Comparison of ENCODE assay signal across 19 cellular contexts in the genomic region with DNA sequence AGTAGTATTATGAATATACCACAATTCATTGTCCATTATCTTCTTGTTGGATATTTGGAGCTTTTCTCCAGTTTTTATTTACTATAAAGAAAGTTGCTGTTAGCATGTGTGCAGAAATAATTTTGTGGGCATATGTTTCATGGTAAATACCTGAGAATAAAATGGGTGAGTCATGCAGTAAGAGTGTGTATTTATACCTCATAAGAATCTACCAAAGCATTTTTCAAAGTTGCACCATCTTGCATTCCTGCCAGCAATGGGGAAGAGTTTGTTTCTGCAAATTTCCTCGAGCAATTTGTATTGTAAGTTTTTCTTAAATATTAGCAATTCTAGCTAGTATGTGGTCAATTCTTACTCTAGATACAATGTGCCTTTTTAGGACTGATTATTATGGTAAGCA. TPM values are rescaled to one million over a fixed set of nuclear protein-coding genes. Genes with fewer than 3 reads are reported as not detected.
DNase-seq lines count a peak whose midpoint lies in the region; ATAC-seq, FAIRE-seq and TF ChIP-seq lines count a peak whose summit lies in the region.
"Had no signal": no experiment of that assay in that cellular context is flagged by ENCODE, and none has a peak within 500 bp of the region (broad histone marks: within the 10 kb centered on the region; RNA-seq: fewer than 3 reads in every experiment).

No MANE protein-coding gene starts in this region.

- H3K4me2 ChIP-seq in HCT116 (ENCODE audit: low read length) (no peak overlapping the region), PC-9 (peak overlapping the region; percentile 6; the same call in 1 of the 2 replicates), trophoblast cell (ENCODE audit: low read length) (no peak overlapping the region), mesendoderm (ENCODE audit: low read length) (no peak overlapping the region)

- H3K4me3 ChIP-seq in HCT116 (replicated peaks in 1 of 2; ENCODE audit: low read depth in 1 of 2, low read length in 2 of 2) (no peak overlapping the region), PC-9 (no peak overlapping the region), bronchial epithelial cell (ENCODE audit: low read depth, low read length) (no peak overlapping the region), trophoblast cell (ENCODE audit: low read depth, low read length) (no peak overlapping the region), mesendoderm (ENCODE audit: low read length) (no peak overlapping the region)
- H3K4me3 ChIP-seq: SJSA1 had no signal

- intact Hi-C loops in HCT116 (cut with micrococcal nuclease): no loop called here
- intact Hi-C loops in PC-9 (cut with micrococcal nuclease; ENCODE audit: unreplicated experiment): no loop called here

- H2BK12ac ChIP-seq in trophoblast cell (ENCODE audit: low read length): no peak overlapping the region

- no peak overlapping the region for H3K23ac ChIP-seq in trophoblast cell (ENCODE audit: low read length)
- H3K23ac ChIP-seq in mesendoderm (ENCODE audit: low read length): no peak overlapping the region

- FAIRE-seq in bronchial epithelial cell (lab: Jason Lieb, UNC): no peak
- FAIRE-seq: H1 had no signal

- H3K4ac ChIP-seq in trophoblast cell (ENCODE audit: low read depth, low read length) (no peak overlapping the region), mesendoderm (ENCODE audit: low read depth, low read length) (no peak overlapping the region)

- H3K27ac Mint-ChIP-seq in endothelial cell (ENCODE audit: unreplicated experiment): no peak overlapping the region
- H3K27ac Mint-ChIP-seq: B cell had no signal

- DNase-seq in HCT116 (ENCODE audit: low read depth, low spot score): no peak
- DNase-seq in PC-9: peak in 1 of 2 experiments; percentile 41
- DNase-seq in bronchial epithelial cell (ENCODE audit: low read depth): peak; percentile 66
- peak; percentile 4 to 43 for DNase-seq in trophoblast cell
- DNase-seq in activated CD8-positive, alpha-beta memory T cell treated with anti-CD3 and anti-CD28 coated beads for 24 hours: no peak
- no peak for DNase-seq in NCI-H1436 (lab: John Stamatoyannopoulos, UW)
- DNase-seq in mesendoderm: no peak
- DNase-seq in endothelial cell (ENCODE audit: low spot score): no peak
- DNase-seq: DMS79 treated with DMSO at 0.1 percent for 48 hours, KG1, NCI-H1417 treated with DMSO at 0.1 percent for 48 hours, NCI-H1930, NCI-H2171, NCI-H748 treated with DMSO at 0.1 percent for 48 hours, OCI-M1 had no signal

- no peaks in the 10 kb centered on the region for H3K27me3 Mint-ChIP-seq in endothelial cell (ENCODE audit: unreplicated experiment)

- no peak overlapping the region for H3K14ac ChIP-seq in trophoblast cell (ENCODE audit: low read length)

- H2AFZ ChIP-seq in HCT116 (ENCODE audit: low read depth, low read length, poor library complexity, severe bottlenecking): peak overlapping the region; percentile 79
- H2AFZ ChIP-seq in PC-9: no peak overlapping the region
- no peak overlapping the region for H2AFZ ChIP-seq in trophoblast cell (ENCODE audit: insufficient read depth, low read length, poor library complexity)

- H3K18ac ChIP-seq in trophoblast cell (ENCODE audit: low read length): no peak overlapping the region
- no peak overlapping the region for H3K18ac ChIP-seq in mesendoderm (ENCODE audit: low read length)

- H3K79me2 ChIP-seq in HCT116 (ENCODE audit: insufficient read depth, low read length) (no peaks in the 10 kb centered on the region), PC-9 (ENCODE audit: low read depth) (no peaks in the 10 kb centered on the region), trophoblast cell (ENCODE audit: control insufficient read depth, insufficient read depth, low read length, poor library complexity) (no peaks in the 10 kb centered on the region), mesendoderm (ENCODE audit: control insufficient read depth, insufficient read depth, low read length) (no peaks in the 10 kb centered on the region)

- H3K79me1 ChIP-seq in trophoblast cell (ENCODE audit: low read length): no peaks in the 10 kb centered on the region
- no peaks in the 10 kb centered on the region for H3K79me1 ChIP-seq in mesendoderm (ENCODE audit: low read length)

- TF ChIP-seq CTCF in HCT116 (IDR thresholded peaks at IDR 0.05 in 2 of 3, conservative IDR thresholded peaks at IDR 0.05 in 1 of 3; ENCODE audit: borderline replicate concordance in 1 of 3, insufficient read depth in 1 of 3, low read depth in 2 of 3, low read length in 2 of 3) (no peak), PC-9 (conservative IDR thresholded peaks at IDR 0.05) (no peak), bronchial epithelial cell (IDR thresholded peaks at IDR 0.05; ENCODE audit: insufficient read depth, low read length, severe bottlenecking) (no peak), endothelial cell (IDR thresholded peaks at IDR 0.05; ENCODE audit: unreplicated experiment) (no peak)

- RAD21 ChIA-PET in HCT116 (lab: Charles Lee; ENCODE audit: low non-redundant PET in 1 of 2, low total read pairs in 2 of 2, uncharacterized antibody in 2 of 2, unreplicated experiment in 2 of 2): no interaction called here

- H3K56ac ChIP-seq in mesendoderm (ENCODE audit: low read length): no peak overlapping the region

- no peak overlapping the region for H4K91ac ChIP-seq in trophoblast cell (ENCODE audit: low read depth, low read length)

- no peak overlapping the region for H4K5ac ChIP-seq in mesendoderm (ENCODE audit: low read length)

- no peak overlapping the region for H2AK5ac ChIP-seq in trophoblast cell (ENCODE audit: low read length)
- H2AK5ac ChIP-seq in mesendoderm (ENCODE audit: low read length): no peak overlapping the region

- H2BK5ac ChIP-seq in trophoblast cell (ENCODE audit: low read depth, low read length, poor library complexity) (no peak overlapping the region), mesendoderm (ENCODE audit: low read length) (no peak overlapping the region)

- no peak for TF ChIP-seq RAD21 in HCT116 (IDR thresholded peaks at IDR 0.05; ENCODE audit: low read depth)

- H3K4me3 Mint-ChIP-seq in endothelial cell (ENCODE audit: unreplicated experiment): no peak overlapping the region
- H3K4me3 Mint-ChIP-seq: B cell had no signal

- H2BK15ac ChIP-seq in mesendoderm (replicated peaks; ENCODE audit: low read depth): no peak overlapping the region

- TF ChIP-seq POLR2A in HCT116 (IDR thresholded peaks at IDR 0.05; ENCODE audit: borderline replicate concordance, extremely low read depth, insufficient read depth, insufficient read length): no peak

- H3K4me1 ChIP-seq in HCT116 (ENCODE audit: control insufficient read depth in 1 of 2, insufficient read depth in 2 of 2, low read length in 2 of 2) (peaks cover 0 to 15% of the 10 kb centered on the region in 2 experiments; a peak in 2 of 4 replicates), PC-9 (replicated peaks; ENCODE audit: insufficient read depth) (no peaks in the 10 kb centered on the region), trophoblast cell (ENCODE audit: control insufficient read depth in 1 of 2, insufficient read depth in 2 of 2, low read length in 2 of 2) (no peaks in the 10 kb centered on the region), mesendoderm (ENCODE audit: control insufficient read depth, low read depth, low read length) (no peaks in the 10 kb centered on the region)
- H3K4me1 ChIP-seq: SJSA1 had no signal

- H2BK120ac ChIP-seq in trophoblast cell (ENCODE audit: insufficient read depth, low read length, poor library complexity) (no peak overlapping the region), mesendoderm (ENCODE audit: low read depth, low read length) (no peak overlapping the region)

- POLR2A ChIA-PET in HCT116 (lab: Charles Lee): no interaction called here
- POLR2A ChIA-PET in PC-9 (lab: Charles Lee; ENCODE audit: unreplicated experiment): interaction anchor here (0.6 kb wide), 1 partner anchor 443 kb away, joined by 3 read pairs; no protein-coding TSS in a partner anchor

- CTCF ChIA-PET in HCT116 (lab: Charles Lee) (interaction anchor here (0.9 kb wide), 1 partner anchor 12 kb away, joined by 4 read pairs; no protein-coding TSS in a partner anchor), PC-9 (lab: Charles Lee) (no interaction called here)

- no peak overlapping the region for H3K27ac ChIP-seq in HCT116 (ENCODE audit: low read depth, low read length)
- no peak overlapping the region for H3K27ac ChIP-seq in PC-9
- no peak overlapping the region for H3K27ac ChIP-seq in trophoblast cell (ENCODE audit: low read depth, low read length)
- H3K27ac ChIP-seq in mesendoderm (ENCODE audit: low read depth, low read length): no peak overlapping the region
- H3K27ac ChIP-seq: SJSA1 had no signal

- H3K36me3 ChIP-seq in HCT116 (ENCODE audit: control insufficient read depth in 1 of 2, insufficient read depth in 2 of 2, low read length in 2 of 2) (no peaks in the 10 kb centered on the region), PC-9 (ENCODE audit: low read depth) (no peaks in the 10 kb centered on the region), bronchial epithelial cell (ENCODE audit: control insufficient read depth, insufficient read depth, low read length) (no peaks in the 10 kb centered on the region), trophoblast cell (ENCODE audit: control insufficient read depth in 1 of 2, insufficient read depth in 2 of 2, low read length in 2 of 2) (no peaks in the 10 kb centered on the region), mesendoderm (ENCODE audit: control insufficient read depth, insufficient read depth, low read length) (no peaks in the 10 kb centered on the region)
- H3K36me3 ChIP-seq: SJSA1 had no signal

- H4K20me1 ChIP-seq in HCT116 (ENCODE audit: insufficient read depth) (no peaks in the 10 kb centered on the region), PC-9 (ENCODE audit: insufficient read depth) (no peaks in the 10 kb centered on the region)

- H3K9ac ChIP-seq in HCT116 (ENCODE audit: low read length): no peak overlapping the region
- no peak overlapping the region for H3K9ac ChIP-seq in trophoblast cell (ENCODE audit: low read length)
- no peak overlapping the region for H3K9ac ChIP-seq in mesendoderm (ENCODE audit: low read length)

- no peaks in the 10 kb centered on the region for H3K9me3 Mint-ChIP-seq in endothelial cell (ENCODE audit: unreplicated experiment)

- no peak for ATAC-seq in HCT116

- H4K8ac ChIP-seq in trophoblast cell (ENCODE audit: low read depth, low read length): no peak overlapping the region
- no peak overlapping the region for H4K8ac ChIP-seq in mesendoderm (ENCODE audit: low read depth, low read length)

- no peaks in the 10 kb centered on the region for H3K36me3 Mint-ChIP-seq in endothelial cell (ENCODE audit: low read depth, unreplicated experiment)

- H3K9me2 ChIP-seq in HCT116 (ENCODE audit: insufficient read depth) (no peaks in the 10 kb centered on the region), PC-9 (ENCODE audit: insufficient read depth) (no peaks in the 10 kb centered on the region)

- WGBS in trophoblast cell (ENCODE audit: extremely low coverage, insufficient coverage, insufficient read length): no CpG with 5 or more reads among the region's 1 CpG
- no CpG with 5 or more reads among the region's 1 CpG for WGBS in mesendoderm (ENCODE audit: extremely low coverage, insufficient coverage, low lambda C conversion rate)

- no peaks in the 10 kb centered on the region for H3K4me1 Mint-ChIP-seq in endothelial cell (ENCODE audit: unreplicated experiment)
- H3K4me1 Mint-ChIP-seq: B cell had no signal

- no peaks in the 10 kb centered on the region for H3F3A ChIP-seq in PC-9 (ENCODE audit: insufficient read depth, low read depth)

- no peak overlapping the region for H4K12ac ChIP-seq in trophoblast cell (ENCODE audit: low read depth, low read length)

- H3K9me3 ChIP-seq in HCT116 (ENCODE audit: control insufficient read depth in 1 of 2, insufficient read depth in 1 of 2, low read depth in 1 of 2, low read length in 2 of 2) (no peaks in the 10 kb centered on the region), PC-9 (ENCODE audit: insufficient read depth, low read depth) (no peaks in the 10 kb centered on the region), trophoblast cell (ENCODE audit: insufficient read depth, low read depth, low read length) (no peaks in the 10 kb centered on the region)
- H3K9me3 ChIP-seq: SJSA1 had no signal

- no peaks in the 10 kb centered on the region for H3K27me3 ChIP-seq in HCT116 (ENCODE audit: insufficient read depth, low read length)
- H3K27me3 ChIP-seq in PC-9 (ENCODE audit: insufficient read depth, low read depth): no peaks in the 10 kb centered on the region
- H3K27me3 ChIP-seq in bronchial epithelial cell (ENCODE audit: control insufficient read depth, insufficient read depth, low read length): no peaks in the 10 kb centered on the region
- H3K27me3 ChIP-seq in trophoblast cell (ENCODE audit: insufficient read depth, low read length): no peaks in the 10 kb centered on the region
- no peaks in the 10 kb centered on the region for H3K27me3 ChIP-seq in mesendoderm (ENCODE audit: insufficient read depth, low read length, poor library complexity)
- H3K27me3 ChIP-seq: SJSA1 had no signal

- BruUV-seq in HCT116 (replicated peaks; lab: Mats Ljungman, UMichigan) (no TSS peak), PC-9 (replicated peaks; lab: Mats Ljungman, UMichigan) (no TSS peak)

RNA-seq across cellular contexts. Expression of a gene that starts 7.9 kb away (rescaled TPM):
- total RNA-seq in HCT116 (2021; ENCODE audit: unreplicated experiment): 34.7 TPM
- 22.3 and 30.4 TPM in 2 replicates for polyA plus RNA-seq in HCT116 (2012)
- total RNA-seq in PC-9 (2021): 57.2 and 57.5 TPM in 2 replicates
- total RNA-seq in bronchial epithelial cell: 6.8 and 9.2 TPM in 2 replicates
- polyA plus RNA-seq in trophoblast cell (2013): 37.5 and 38.8 TPM in 2 replicates
- polyA plus RNA-seq in mesendoderm (2013, experiment 1 of 2): 15.6 TPM
- 15.6 TPM for polyA plus RNA-seq in mesendoderm (2013, experiment 2 of 2)
- total RNA-seq in endothelial cell (ENCODE audit: unreplicated experiment): 35.6 TPM

RNA-seq across cellular contexts. Expression of a gene that starts 16.1 kb away (rescaled TPM):
- total RNA-seq in HCT116 (2021; ENCODE audit: unreplicated experiment) (25.7 TPM), PC-9 (2021) (6.2 and 17.9 TPM in 2 replicates), bronchial epithelial cell (0.38 TPM in 1 of 2 replicates, not detected in the other), endothelial cell (ENCODE audit: unreplicated experiment) (2.5 TPM)
- polyA plus RNA-seq in HCT116 (2012): 12.9 and 28.6 TPM in 2 replicates
- 6.5 and 7.5 TPM in 2 replicates for polyA plus RNA-seq in trophoblast cell (2013)
- 2.7 TPM for polyA plus RNA-seq in mesendoderm (2013, experiment 1 of 2)
- polyA plus RNA-seq in mesendoderm (2013, experiment 2 of 2): 3.6 TPM
- total RNA-seq: G401 had no signal

Comparison
In these comparisons a context has a peak if more than half of its experiments do, and no peak if none do; other contexts are left out.
1. DNase-seq: peak in bronchial epithelial cell (single experiment) and trophoblast cell (2 of 2); none in HCT116 (single experiment), activated CD8-positive, alpha-beta memory T cell treated with anti-CD3 and anti-CD28 coated beads for 24 hours (single experiment), NCI-H1436 (single experiment), mesendoderm (single experiment) and endothelial cell (single experiment).